In the genomic region with DNA sequence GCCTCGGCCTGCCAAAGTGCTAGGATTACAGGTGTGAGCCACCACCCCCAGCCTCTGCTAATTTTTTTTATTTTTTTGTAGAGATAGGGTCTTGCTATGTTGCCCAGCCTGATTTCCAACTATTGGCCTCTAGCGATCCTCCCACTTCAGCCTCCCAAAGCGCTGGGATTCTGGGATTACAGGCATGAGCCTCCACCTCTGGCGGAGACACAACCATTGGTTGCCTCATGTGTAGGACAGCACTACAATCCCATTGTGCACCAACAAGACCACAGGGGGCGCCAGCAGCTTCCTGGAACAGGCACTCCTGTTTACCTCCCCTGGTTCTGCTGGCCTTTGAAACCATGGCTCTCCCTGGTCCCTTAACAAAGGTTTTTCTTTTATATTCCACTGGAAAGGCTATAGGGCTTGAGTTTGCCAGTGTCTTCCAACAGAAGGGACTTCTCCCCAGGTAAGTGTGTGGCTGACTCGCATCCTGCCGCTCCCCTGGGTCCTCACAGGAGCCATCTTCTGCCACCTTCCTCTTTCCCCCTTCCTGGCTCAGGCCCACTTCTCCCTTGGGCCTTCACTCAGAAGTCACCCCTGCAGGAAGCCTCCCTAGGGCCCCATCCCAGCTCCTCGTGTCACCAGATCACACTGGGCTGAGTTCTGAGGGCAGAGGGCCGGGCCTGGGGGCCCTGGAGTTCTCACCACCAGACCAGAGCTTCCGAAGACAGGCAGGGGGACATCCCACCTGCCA, we compare ENCODE assay signal across 8 cellular contexts. TPM values are rescaled to one million over a fixed set of nuclear protein-coding genes. Genes with fewer than 3 reads are reported as not detected.
DNase-seq lines count a peak whose midpoint lies in the region; ATAC-seq, FAIRE-seq and TF ChIP-seq lines count a peak whose summit lies in the region.

No MANE protein-coding gene starts in this region.

- peaks cover 5 to 6% of the 10 kb centered on the region in 2 experiments for H3K4me1 ChIP-seq in trophoblast cell (ENCODE audit: control insufficient read depth in 1 of 2, insufficient read depth in 2 of 2, low read length in 2 of 2)

- no peak overlapping the region for H3K4me3 ChIP-seq in AG10803 (ENCODE audit: low read length)
- H3K4me3 ChIP-seq in fibroblast of pulmonary artery (replicated peaks; ENCODE audit: low read depth, low read length) = no peak overlapping the region
- no peak overlapping the region for H3K4me3 ChIP-seq in trophoblast cell (ENCODE audit: low read depth, low read length)

- no peak overlapping the region for H3K9ac ChIP-seq in trophoblast cell (ENCODE audit: low read length)

- H3K79me1 ChIP-seq in trophoblast cell (ENCODE audit: low read length) = peaks cover 6% of the 10 kb centered on the region

- no peak overlapping the region for H3K4ac ChIP-seq in trophoblast cell (ENCODE audit: low read depth, low read length)

- H3K79me2 ChIP-seq in trophoblast cell (ENCODE audit: control insufficient read depth, insufficient read depth, low read length, poor library complexity) = no peaks in the 10 kb centered on the region

- H2AFZ ChIP-seq in trophoblast cell (ENCODE audit: insufficient read depth, low read length, poor library complexity) = no peak overlapping the region

- H2BK120ac ChIP-seq in trophoblast cell (ENCODE audit: insufficient read depth, low read length, poor library complexity) = no peak overlapping the region

- no peaks in the 10 kb centered on the region for H3K27me3 ChIP-seq in trophoblast cell (ENCODE audit: insufficient read depth, low read length)

- no peaks in the 10 kb centered on the region for H3K9me3 ChIP-seq in trophoblast cell (ENCODE audit: insufficient read depth, low read depth, low read length)

- no peak overlapping the region for H3K23ac ChIP-seq in trophoblast cell (ENCODE audit: low read length)

- no peak for ATAC-seq in GM18909 (IDR thresholded peaks at IDR 0.05; ENCODE audit: poor library complexity, unreplicated experiment)

- peaks cover 5 to 8% of the 10 kb centered on the region in 2 experiments for H3K36me3 ChIP-seq in trophoblast cell (ENCODE audit: control insufficient read depth in 1 of 2, insufficient read depth in 2 of 2, low read length in 2 of 2)

- H4K8ac ChIP-seq in trophoblast cell (ENCODE audit: low read depth, low read length) = peak overlapping the region; percentile 17

- DNase-seq in AG10803 (ENCODE audit: low read depth) (peak; percentile 34), GM19239 (ENCODE audit: insufficient read length, low spot score) (peak; percentile 52), NCI-H510A treated with DMSO at 0.1 percent for 48 hours (lab: John Stamatoyannopoulos, UW) (peak; percentile 30), fibroblast of pulmonary artery (ENCODE audit: low read depth) (peak; percentile 60), trophoblast cell (peak; percentile 96 to 98), occipital lobe (lab: John Stamatoyannopoulos, UW) (no peak)
- DNase-seq in activated CD4-positive, alpha-beta T cell treated with anti-CD3 and anti-CD28 coated beads, Interleukin-2, amount 50 U/mL, for 48 hours = peak; percentile 75 to 82

- no peak overlapping the region for H3K4me2 ChIP-seq in trophoblast cell (ENCODE audit: low read length)

- peak overlapping the region; percentile 40 for H4K12ac ChIP-seq in trophoblast cell (ENCODE audit: low read depth, low read length)

- peak overlapping the region; percentile 6 for H3K14ac ChIP-seq in trophoblast cell (ENCODE audit: low read length)

- peak overlapping the region; percentile 60 for H3K27ac ChIP-seq in trophoblast cell (ENCODE audit: low read depth, low read length)

- peak overlapping the region; percentile 3 for H2BK12ac ChIP-seq in trophoblast cell (ENCODE audit: low read length)

- no peak overlapping the region for H2AK5ac ChIP-seq in trophoblast cell (ENCODE audit: low read length)

- peak; percentile 42 for TF ChIP-seq CTCF in AG10803 (conservative IDR thresholded peaks at IDR 0.05; ENCODE audit: low read length)
- peak; percentile 49 for TF ChIP-seq CTCF in fibroblast of pulmonary artery (IDR thresholded peaks at IDR 0.05; ENCODE audit: low read length, missing control alignments)

- H2BK5ac ChIP-seq in trophoblast cell (ENCODE audit: low read depth, low read length, poor library complexity) = no peak overlapping the region

- WGBS in trophoblast cell (ENCODE audit: extremely low coverage, insufficient coverage, insufficient read length) = no CpG with 5 or more reads among the region's 10 CpGs

- H3K18ac ChIP-seq in trophoblast cell (ENCODE audit: low read length) = peak overlapping the region; percentile 16

- peak overlapping the region; percentile 3 for H4K91ac ChIP-seq in trophoblast cell (ENCODE audit: low read depth, low read length)

- FAIRE-seq in GM19239 (lab: Jason Lieb, UNC) = peak; percentile 94

RNA-seq across cellular contexts. Expression of a gene that starts 39.2 kb away (rescaled TPM):
- 0.03 TPM in 1 of 2 replicates, not detected in the other for polyA plus RNA-seq in trophoblast cell (2013)
- 0.31 TPM for total RNA-seq in occipital lobe
